1 cellular context compared by ENCODE assay signal in genomic region chr3:156160653-156161052, GRCh38.
TF ChIP-seq lines count a peak whose summit lies in the region.

No MANE protein-coding gene starts in this region.

TF ChIP-seq in GM23338, 12 proteins besides CTCF, POLR2A, EP300 and RAD21 (continued from another document):
- TF ChIP-seq ETS1 (IDR thresholded peaks at IDR 0.05) = no peak
- TF ChIP-seq POLR2AphosphoS5 (IDR thresholded peaks at IDR 0.05; ENCODE audit: low read depth) = no peak
- TF ChIP-seq NANOG (IDR thresholded peaks at IDR 0.05; ENCODE audit: borderline replicate concordance) = no peak
- TF ChIP-seq STAT1 (IDR thresholded peaks at IDR 0.05; ENCODE audit: unreplicated experiment) = no peak
- no peak for TF ChIP-seq CREB1 (CRISPR knock-in tag; IDR thresholded peaks at IDR 0.05; ENCODE audit: low read depth)
TF ChIP-seq in GM23338: peak in this region for 0.
